Comparison of ENCODE assay signal across 8 cellular contexts in genomic region chrX:154411322-154411980, GRCh38. TPM values are rescaled to one million over a fixed set of nuclear protein-coding genes. Genes with fewer than 3 reads are reported as not detected.
DNase-seq lines count a peak whose midpoint lies in the region; ATAC-seq, FAIRE-seq and TF ChIP-seq lines count a peak whose summit lies in the region.

TSS of gene TAFAZZIN (plus strand) at chrX:154411539. CDS start at chrX:154411844, 305 bp downstream.

- H3K9me3 Mint-ChIP-seq in natural killer cell treated with Interleukin-12 subunit alpha and Interleukin-12 subunit beta and Interleukin-15 and Interleukin-18, amount 100 ng/mL, for 72 hours = no peaks in the 10 kb centered on the region

- TF ChIP-seq CTCF in fibroblast of pulmonary artery (IDR thresholded peaks at IDR 0.05; ENCODE audit: low read length, missing control alignments) = no peak

- ATAC-seq in GM19025 (IDR thresholded peaks at IDR 0.05; ENCODE audit: low read depth, unreplicated experiment) = peak; percentile 62
- peak; percentile 79 to 82 for ATAC-seq in natural killer cell treated with Interleukin-12 subunit alpha and Interleukin-12 subunit beta and Interleukin-15 and Interleukin-18, amount 100 ng/mL, for 72 hours

- no peaks in the 10 kb centered on the region for H3K36me3 Mint-ChIP-seq in natural killer cell treated with Interleukin-12 subunit alpha and Interleukin-12 subunit beta and Interleukin-15 and Interleukin-18, amount 100 ng/mL, for 72 hours

- H3K4me3 ChIP-seq in fibroblast of pulmonary artery (replicated peaks; ENCODE audit: low read depth, low read length) = peak within 1 kb of the TSS; percentile 60

- H3K27ac Mint-ChIP-seq in natural killer cell treated with Interleukin-12 subunit alpha and Interleukin-12 subunit beta and Interleukin-15 and Interleukin-18, amount 100 ng/mL, for 72 hours = peak within 1 kb of the TSS; percentile 90 to 94

- peaks cover 0 to 7% of the 10 kb centered on the region in 2 donors for H3K27me3 Mint-ChIP-seq in natural killer cell treated with Interleukin-12 subunit alpha and Interleukin-12 subunit beta and Interleukin-15 and Interleukin-18, amount 100 ng/mL, for 72 hours

- peak within 1 kb of the TSS; percentile 82 for H3K27ac ChIP-seq in substantia nigra (ENCODE audit: low read depth, low read length, poor library complexity, severe bottlenecking)

- peaks cover 14 to 15% of the 10 kb centered on the region in 2 donors for H3K4me1 Mint-ChIP-seq in natural killer cell treated with Interleukin-12 subunit alpha and Interleukin-12 subunit beta and Interleukin-15 and Interleukin-18, amount 100 ng/mL, for 72 hours (ENCODE audit: low read depth in 2 of 2)

- DNase-seq in AML-193 (lab: John Stamatoyannopoulos, UW) = peak; percentile 5 to 23
- peak; percentile 57 for DNase-seq in HTR-8/SVneo (ENCODE audit: insufficient read length, low spot score)
- peak; percentile 61 for DNase-seq in RPMI7951 (ENCODE audit: low read depth)
- DNase-seq in activated effector memory CD4-positive, alpha-beta T cell treated with Interleukin-2 at 50 U/mL for 16 hours = peak; percentile 65
- peak; percentile 63 for DNase-seq in fibroblast of pulmonary artery (ENCODE audit: low read depth)
- peak; percentile 81 for DNase-seq in natural killer cell treated with Interleukin-12 subunit alpha and Interleukin-12 subunit beta and Interleukin-15 and Interleukin-18, amount 100 ng/mL, for 72 hours (ENCODE audit: low spot score)
- DNase-seq in substantia nigra (lab: John Stamatoyannopoulos, UW) = peak in 40 of 49 donors; percentile 5 to 80 (median 35)

- H3K4me3 Mint-ChIP-seq in natural killer cell treated with Interleukin-12 subunit alpha and Interleukin-12 subunit beta and Interleukin-15 and Interleukin-18, amount 100 ng/mL, for 72 hours = peak within 1 kb of the TSS; percentile 94

- no peak for FAIRE-seq in HTR-8/SVneo (lab: Jason Lieb, UNC)

RNA-seq across cellular contexts. Expression of gene TAFAZZIN, which starts in this region (rescaled TPM):
- total RNA-seq in RPMI7951 (2014; rRNA removed; shearing (Covaris generic)) = 9.6 and 9.8 TPM in 2 replicates
- total RNA-seq in natural killer cell treated with Interleukin-12 subunit alpha and Interleukin-12 subunit beta and Interleukin-15 and Interleukin-18, amount 100 ng/mL, for 72 hours = 10 to 100 TPM; 47.4 to 73.7 TPM

Comparison
In these comparisons a context has a peak if more than half of its experiments do, and no peak if none do; other contexts are left out.
1. Peak in every context shown above with its lines: DNase-seq, ATAC-seq, H3K4me3 ChIP-seq and H3K27ac ChIP-seq.
2. DNase-seq: peak in every context shown above with its lines; median percentile 81 in natural killer cell treated with Interleukin-12 subunit alpha and Interleukin-12 subunit beta and Interleukin-15 and Interleukin-18, amount 100 ng/mL, for 72 hours; 65 in activated effector memory CD4-positive, alpha-beta T cell treated with Interleukin-2 at 50 U/mL for 16 hours; 63 in fibroblast of pulmonary artery; 61 in RPMI7951; 57 in HTR-8/SVneo; 35 in substantia nigra; 14 in AML-193.